3 cellular contexts compared by ENCODE assay signal in the genomic region with DNA sequence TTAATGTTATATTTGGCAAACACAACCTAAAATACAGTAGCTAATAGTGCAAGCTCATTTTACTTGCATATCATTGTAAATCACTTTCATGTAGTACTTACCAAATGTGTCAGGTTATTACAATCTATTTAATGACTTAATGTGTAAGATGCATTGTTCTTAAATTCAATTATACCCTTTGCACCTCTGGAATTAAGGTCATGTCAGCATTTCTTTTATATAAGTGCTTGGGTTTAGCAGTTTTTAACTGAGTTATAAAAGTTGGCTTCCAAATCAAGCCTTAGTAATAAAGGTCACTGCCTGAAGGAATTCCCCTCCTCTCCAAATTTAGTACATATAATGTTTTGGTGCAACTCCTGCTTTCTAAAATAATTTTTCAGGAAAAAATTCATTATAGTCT.
TF ChIP-seq lines count a peak whose summit lies in the region.

No MANE protein-coding gene starts in this region.

TF ChIP-seq in A549, 52 proteins besides CTCF, POLR2A, EP300 and RAD21:
- peak; percentile 75 for TF ChIP-seq MAFK (IDR thresholded peaks at IDR 0.05; ENCODE audit: partially characterized antibody)
- TF ChIP-seq, protein P1, sequence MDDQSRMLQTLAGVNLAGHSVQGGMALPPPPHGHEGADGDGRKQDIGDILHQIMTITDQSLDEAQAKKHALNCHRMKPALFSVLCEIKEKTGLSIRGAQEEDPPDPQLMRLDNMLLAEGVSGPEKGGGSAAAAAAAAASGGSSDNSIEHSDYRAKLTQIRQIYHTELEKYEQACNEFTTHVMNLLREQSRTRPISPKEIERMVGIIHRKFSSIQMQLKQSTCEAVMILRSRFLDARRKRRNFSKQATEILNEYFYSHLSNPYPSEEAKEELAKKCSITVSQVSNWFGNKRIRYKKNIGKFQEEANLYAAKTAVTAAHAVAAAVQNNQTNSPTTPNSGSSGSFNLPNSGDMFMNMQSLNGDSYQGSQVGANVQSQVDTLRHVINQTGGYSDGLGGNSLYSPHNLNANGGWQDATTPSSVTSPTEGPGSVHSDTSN (IDR thresholded peaks at IDR 0.05) = no peak
TF ChIP-seq in A549: peak in this region for 1.

TF ChIP-seq in IMR-90, 13 proteins besides CTCF, POLR2A, EP300 and RAD21:
- TF ChIP-seq CHD1 (IDR thresholded peaks at IDR 0.05; ENCODE audit: low read depth, low read length) (no peak), MXI1 (IDR thresholded peaks at IDR 0.05; ENCODE audit: borderline replicate concordance, low read depth, low read length) (no peak), MAFK (IDR thresholded peaks at IDR 0.05; ENCODE audit: low read depth, low read length) (peak; percentile 67; the same call in 1 of the 2 replicates), FOS (IDR thresholded peaks at IDR 0.05; ENCODE audit: low read depth, low read length) (no peak), BHLHE40 (IDR thresholded peaks at IDR 0.05; ENCODE audit: low read depth, low read length) (no peak), SMC3 (IDR thresholded peaks at IDR 0.05; ENCODE audit: low read depth, low read length) (no peak)

TF ChIP-seq in K562, 482 proteins besides CTCF, POLR2A, EP300 and RAD21:
- TF ChIP-seq ZNF316 (IDR thresholded peaks at IDR 0.05) (peak; percentile 80), GATAD2B (IDR thresholded peaks at IDR 0.05; ENCODE audit: borderline replicate concordance) (no peak), NFE2 (IDR thresholded peaks at IDR 0.05; ENCODE audit: low read depth) (no peak), MAFF (IDR thresholded peaks at IDR 0.05; ENCODE audit: low read length) (peak; percentile 32; the same call in 1 of the 2 replicates), SMAD1 (IDR thresholded peaks at IDR 0.05; ENCODE audit: low read depth, low read length, partially characterized antibody) (no peak), PHF20 (IDR thresholded peaks at IDR 0.05; ENCODE audit: partially characterized antibody) (no peak), NONO (IDR thresholded peaks at IDR 0.05; ENCODE audit: low read depth in 2 of 2, low read length in 1 of 2) (no peak), C11orf30 (IDR thresholded peaks at IDR 0.05; ENCODE audit: low read depth) (peak; percentile 54; the same call in 1 of the 2 replicates), SPI1 (IDR thresholded peaks at IDR 0.05; ENCODE audit: borderline replicate concordance, low read depth, low read length) (no peak), GATAD2A (IDR thresholded peaks at IDR 0.05) (no peak), IRF2 (CRISPR knock-in tag; IDR thresholded peaks at IDR 0.05) (no peak), ZNF589 (CRISPR knock-in tag; IDR thresholded peaks at IDR 0.05; ENCODE audit: low read depth) (no peak), JUND (IDR thresholded peaks at IDR 0.05; ENCODE audit: borderline replicate concordance, low read depth, low read length) (no peak), JUND (tag; IDR thresholded peaks at IDR 0.05; ENCODE audit: borderline replicate concordance, low read depth, low read length) (no peak), TFAM (CRISPR knock-in tag; conservative IDR thresholded peaks at IDR 0.05) (no peak), MAFK (IDR thresholded peaks at IDR 0.05; ENCODE audit: low read length) (peak; percentile 48; the same call in 1 of the 2 replicates), FOXA3 (CRISPR knock-in tag; conservative IDR thresholded peaks at IDR 0.05 in 1 of 2, IDR thresholded peaks at IDR 0.05 in 1 of 2) (no peak), ZNF165 (CRISPR knock-in tag; IDR thresholded peaks at IDR 0.05; ENCODE audit: borderline replicate concordance) (no peak)
- TF ChIP-seq, protein P2, sequence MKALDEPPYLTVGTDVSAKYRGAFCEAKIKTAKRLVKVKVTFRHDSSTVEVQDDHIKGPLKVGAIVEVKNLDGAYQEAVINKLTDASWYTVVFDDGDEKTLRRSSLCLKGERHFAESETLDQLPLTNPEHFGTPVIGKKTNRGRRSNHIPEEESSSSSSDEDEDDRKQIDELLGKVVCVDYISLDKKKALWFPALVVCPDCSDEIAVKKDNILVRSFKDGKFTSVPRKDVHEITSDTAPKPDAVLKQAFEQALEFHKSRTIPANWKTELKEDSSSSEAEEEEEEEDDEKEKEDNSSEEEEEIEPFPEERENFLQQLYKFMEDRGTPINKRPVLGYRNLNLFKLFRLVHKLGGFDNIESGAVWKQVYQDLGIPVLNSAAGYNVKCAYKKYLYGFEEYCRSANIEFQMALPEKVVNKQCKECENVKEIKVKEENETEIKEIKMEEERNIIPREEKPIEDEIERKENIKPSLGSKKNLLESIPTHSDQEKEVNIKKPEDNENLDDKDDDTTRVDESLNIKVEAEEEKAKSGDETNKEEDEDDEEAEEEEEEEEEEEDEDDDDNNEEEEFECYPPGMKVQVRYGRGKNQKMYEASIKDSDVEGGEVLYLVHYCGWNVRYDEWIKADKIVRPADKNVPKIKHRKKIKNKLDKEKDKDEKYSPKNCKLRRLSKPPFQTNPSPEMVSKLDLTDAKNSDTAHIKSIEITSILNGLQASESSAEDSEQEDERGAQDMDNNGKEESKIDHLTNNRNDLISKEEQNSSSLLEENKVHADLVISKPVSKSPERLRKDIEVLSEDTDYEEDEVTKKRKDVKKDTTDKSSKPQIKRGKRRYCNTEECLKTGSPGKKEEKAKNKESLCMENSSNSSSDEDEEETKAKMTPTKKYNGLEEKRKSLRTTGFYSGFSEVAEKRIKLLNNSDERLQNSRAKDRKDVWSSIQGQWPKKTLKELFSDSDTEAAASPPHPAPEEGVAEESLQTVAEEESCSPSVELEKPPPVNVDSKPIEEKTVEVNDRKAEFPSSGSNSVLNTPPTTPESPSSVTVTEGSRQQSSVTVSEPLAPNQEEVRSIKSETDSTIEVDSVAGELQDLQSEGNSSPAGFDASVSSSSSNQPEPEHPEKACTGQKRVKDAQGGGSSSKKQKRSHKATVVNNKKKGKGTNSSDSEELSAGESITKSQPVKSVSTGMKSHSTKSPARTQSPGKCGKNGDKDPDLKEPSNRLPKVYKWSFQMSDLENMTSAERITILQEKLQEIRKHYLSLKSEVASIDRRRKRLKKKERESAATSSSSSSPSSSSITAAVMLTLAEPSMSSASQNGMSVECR (CRISPR knock-in tag; IDR thresholded peaks at IDR 0.05) = no peak
- TF ChIP-seq, protein P3, sequence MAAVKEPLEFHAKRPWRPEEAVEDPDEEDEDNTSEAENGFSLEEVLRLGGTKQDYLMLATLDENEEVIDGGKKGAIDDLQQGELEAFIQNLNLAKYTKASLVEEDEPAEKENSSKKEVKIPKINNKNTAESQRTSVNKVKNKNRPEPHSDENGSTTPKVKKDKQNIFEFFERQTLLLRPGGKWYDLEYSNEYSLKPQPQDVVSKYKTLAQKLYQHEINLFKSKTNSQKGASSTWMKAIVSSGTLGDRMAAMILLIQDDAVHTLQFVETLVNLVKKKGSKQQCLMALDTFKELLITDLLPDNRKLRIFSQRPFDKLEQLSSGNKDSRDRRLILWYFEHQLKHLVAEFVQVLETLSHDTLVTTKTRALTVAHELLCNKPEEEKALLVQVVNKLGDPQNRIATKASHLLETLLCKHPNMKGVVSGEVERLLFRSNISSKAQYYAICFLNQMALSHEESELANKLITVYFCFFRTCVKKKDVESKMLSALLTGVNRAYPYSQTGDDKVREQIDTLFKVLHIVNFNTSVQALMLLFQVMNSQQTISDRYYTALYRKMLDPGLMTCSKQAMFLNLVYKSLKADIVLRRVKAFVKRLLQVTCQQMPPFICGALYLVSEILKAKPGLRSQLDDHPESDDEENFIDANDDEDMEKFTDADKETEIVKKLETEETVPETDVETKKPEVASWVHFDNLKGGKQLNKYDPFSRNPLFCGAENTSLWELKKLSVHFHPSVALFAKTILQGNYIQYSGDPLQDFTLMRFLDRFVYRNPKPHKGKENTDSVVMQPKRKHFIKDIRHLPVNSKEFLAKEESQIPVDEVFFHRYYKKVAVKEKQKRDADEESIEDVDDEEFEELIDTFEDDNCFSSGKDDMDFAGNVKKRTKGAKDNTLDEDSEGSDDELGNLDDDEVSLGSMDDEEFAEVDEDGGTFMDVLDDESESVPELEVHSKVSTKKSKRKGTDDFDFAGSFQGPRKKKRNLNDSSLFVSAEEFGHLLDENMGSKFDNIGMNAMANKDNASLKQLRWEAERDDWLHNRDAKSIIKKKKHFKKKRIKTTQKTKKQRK (IDR thresholded peaks at IDR 0.05; ENCODE audit: borderline replicate concordance, low read depth, low read length) = no peak
- TF ChIP-seq, protein P4, sequence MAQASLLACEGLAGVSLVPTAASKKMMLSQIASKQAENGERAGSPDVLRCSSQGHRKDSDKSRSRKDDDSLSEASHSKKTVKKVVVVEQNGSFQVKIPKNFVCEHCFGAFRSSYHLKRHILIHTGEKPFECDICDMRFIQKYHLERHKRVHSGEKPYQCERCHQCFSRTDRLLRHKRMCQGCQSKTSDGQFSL (CRISPR knock-in tag; IDR thresholded peaks at IDR 0.05) = no peak
- TF ChIP-seq, protein P4 (tag; IDR thresholded peaks at IDR 0.05) = no peak
- TF ChIP-seq, protein P5, sequence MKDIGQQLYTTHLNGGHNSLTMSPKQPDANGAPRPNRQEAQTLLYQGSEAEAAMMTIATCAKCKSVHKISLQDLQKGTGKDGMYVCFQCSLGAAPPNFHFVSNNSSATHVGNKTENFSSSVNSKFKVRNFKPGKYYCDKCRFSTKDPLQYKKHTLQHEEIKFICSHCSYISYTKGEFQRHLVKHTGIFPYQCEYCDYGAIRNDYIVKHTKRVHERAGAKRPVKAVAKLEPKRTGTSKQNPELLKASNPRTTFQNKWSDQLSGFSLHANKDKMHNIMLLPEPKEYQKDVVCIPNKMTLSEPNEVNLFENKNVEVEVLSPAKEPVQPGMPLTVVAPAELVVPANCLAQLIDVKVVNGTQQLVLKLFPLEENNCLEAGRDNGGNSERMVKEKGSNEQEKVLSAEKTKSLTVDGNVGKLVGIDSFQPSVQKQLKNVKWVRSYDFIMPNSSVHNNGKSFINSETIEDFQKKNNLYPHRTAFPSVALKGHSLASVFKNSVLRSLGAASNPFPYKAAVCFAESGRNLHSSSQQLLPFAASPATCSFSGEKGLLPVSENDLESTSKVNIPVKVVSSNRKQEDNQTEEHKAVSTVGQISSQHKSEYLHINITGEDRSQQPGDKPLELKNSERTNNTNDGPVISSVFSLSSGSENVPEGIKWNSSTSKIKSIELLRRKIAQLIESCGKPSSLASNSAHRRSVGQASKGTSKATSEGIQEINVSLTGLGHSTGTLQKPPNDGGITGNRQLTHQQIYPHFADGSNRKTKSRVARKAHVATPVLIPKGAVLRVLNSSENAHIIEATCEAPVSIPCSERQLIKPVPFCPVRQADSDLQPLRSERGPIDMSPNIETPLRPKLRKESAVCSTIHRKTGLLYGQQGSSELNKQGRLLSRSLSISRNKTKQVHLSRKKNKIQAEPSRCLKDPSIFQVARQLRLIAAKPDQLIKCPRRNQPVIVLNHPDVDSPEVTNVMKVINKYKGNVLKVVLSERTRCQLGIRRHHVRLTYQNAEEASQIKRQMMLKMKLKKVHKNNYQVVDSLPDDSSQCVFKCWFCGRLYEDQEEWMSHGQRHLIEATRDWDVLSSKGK (CRISPR knock-in tag; IDR thresholded peaks at IDR 0.05) = no peak
- TF ChIP-seq, protein P6, sequence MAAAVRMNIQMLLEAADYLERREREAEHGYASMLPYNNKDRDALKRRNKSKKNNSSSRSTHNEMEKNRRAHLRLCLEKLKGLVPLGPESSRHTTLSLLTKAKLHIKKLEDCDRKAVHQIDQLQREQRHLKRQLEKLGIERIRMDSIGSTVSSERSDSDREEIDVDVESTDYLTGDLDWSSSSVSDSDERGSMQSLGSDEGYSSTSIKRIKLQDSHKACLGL (CRISPR knock-in tag; IDR thresholded peaks at IDR 0.05; ENCODE audit: borderline replicate concordance, poor library complexity, severe bottlenecking) = no peak
- TF ChIP-seq, protein P7, sequence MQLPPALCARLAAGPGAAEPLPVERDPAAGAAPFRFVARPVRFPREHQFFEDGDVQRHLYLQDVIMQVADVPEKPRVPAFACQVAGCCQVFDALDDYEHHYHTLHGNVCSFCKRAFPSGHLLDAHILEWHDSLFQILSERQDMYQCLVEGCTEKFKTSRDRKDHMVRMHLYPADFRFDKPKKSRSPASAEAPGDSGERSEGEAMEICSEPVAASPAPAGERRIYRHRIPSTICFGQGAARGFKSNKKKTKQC (CRISPR knock-in tag; IDR thresholded peaks at IDR 0.05) = no peak
- TF ChIP-seq, protein P8, sequence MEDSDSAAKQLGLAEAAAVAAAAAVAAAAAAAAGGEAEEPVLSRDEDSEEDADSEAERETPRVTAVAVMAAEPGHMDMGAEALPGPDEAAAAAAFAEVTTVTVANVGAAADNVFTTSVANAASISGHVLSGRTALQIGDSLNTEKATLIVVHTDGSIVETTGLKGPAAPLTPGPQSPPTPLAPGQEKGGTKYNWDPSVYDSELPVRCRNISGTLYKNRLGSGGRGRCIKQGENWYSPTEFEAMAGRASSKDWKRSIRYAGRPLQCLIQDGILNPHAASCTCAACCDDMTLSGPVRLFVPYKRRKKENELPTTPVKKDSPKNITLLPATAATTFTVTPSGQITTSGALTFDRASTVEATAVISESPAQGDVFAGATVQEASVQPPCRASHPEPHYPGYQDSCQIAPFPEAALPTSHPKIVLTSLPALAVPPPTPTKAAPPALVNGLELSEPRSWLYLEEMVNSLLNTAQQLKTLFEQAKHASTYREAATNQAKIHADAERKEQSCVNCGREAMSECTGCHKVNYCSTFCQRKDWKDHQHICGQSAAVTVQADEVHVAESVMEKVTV (CRISPR knock-in tag; IDR thresholded peaks at IDR 0.05) = no peak
- TF ChIP-seq, protein P9, sequence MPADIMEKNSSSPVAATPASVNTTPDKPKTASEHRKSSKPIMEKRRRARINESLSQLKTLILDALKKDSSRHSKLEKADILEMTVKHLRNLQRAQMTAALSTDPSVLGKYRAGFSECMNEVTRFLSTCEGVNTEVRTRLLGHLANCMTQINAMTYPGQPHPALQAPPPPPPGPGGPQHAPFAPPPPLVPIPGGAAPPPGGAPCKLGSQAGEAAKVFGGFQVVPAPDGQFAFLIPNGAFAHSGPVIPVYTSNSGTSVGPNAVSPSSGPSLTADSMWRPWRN (IDR thresholded peaks at IDR 0.05; ENCODE audit: low read depth) = no peak
